In the genomic region with DNA sequence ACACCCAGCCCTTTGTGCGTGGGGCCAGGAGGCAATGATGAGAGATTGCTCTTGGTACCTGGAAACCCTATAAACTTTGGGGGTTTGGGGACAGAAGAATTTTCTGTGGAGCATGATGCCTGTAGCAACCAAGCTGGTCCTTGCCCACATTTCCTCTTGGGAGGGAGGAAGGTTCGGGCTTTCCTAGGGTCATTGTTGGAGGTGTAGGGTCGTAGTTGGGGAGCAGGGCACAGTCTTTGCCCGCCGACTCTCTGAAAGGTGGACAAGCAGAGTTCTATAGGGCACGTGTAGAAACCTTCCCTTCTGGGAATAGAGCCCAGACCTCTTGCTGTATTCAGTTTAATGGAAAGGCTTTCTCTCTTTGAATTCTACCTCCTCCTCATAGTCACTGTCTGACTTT, we compare ENCODE assay signal across 8 cellular contexts. TPM values are rescaled to one million over a fixed set of nuclear protein-coding genes. Genes with fewer than 3 reads are reported as not detected.
A peak's percentile ranks its signal among the peaks of the same experiment; 100 is the strongest.
DNase-seq lines count a peak whose midpoint lies in the region; TF ChIP-seq lines count a peak whose summit lies in the region.

No MANE protein-coding gene starts in this region.

- no peak for TF ChIP-seq CTCF in DOHH2 (IDR thresholded peaks at IDR 0.05; ENCODE audit: low read depth, low read length, poor library complexity, severe bottlenecking)
- TF ChIP-seq CTCF in fibroblast of pulmonary artery (IDR thresholded peaks at IDR 0.05; ENCODE audit: low read length, missing control alignments), result no peak
- TF ChIP-seq CTCF in progenitor cell of endocrine pancreas (IDR thresholded peaks at IDR 0.05; ENCODE audit: unreplicated experiment), result no peak

- H3K4me1 ChIP-seq in DOHH2 (ENCODE audit: control insufficient read depth, low read length) (peaks cover 18% of the 10 kb centered on the region), SJSA1 (replicated peaks) (peaks cover 17% of the 10 kb centered on the region)

- peaks cover 31% of the 10 kb centered on the region for H3K27me3 Mint-ChIP-seq in progenitor cell of endocrine pancreas

- H3K4me3 ChIP-seq in DOHH2 (ENCODE audit: low read length), result peak overlapping the region; percentile 95
- peak overlapping the region; percentile 69 for H3K4me3 ChIP-seq in SJSA1
- peak overlapping the region; percentile 76 for H3K4me3 ChIP-seq in fibroblast of pulmonary artery (replicated peaks; ENCODE audit: low read depth, low read length)

- H3K36me3 ChIP-seq in DOHH2 (ENCODE audit: control insufficient read depth, low read length) (no peaks in the 10 kb centered on the region; the same call in 1 of the 2 replicates), SJSA1 (peaks cover 3% of the 10 kb centered on the region; the same call in 1 of the 2 replicates)

- peaks cover 45% of the 10 kb centered on the region for H3K79me2 ChIP-seq in DOHH2 (ENCODE audit: control insufficient read depth, low read length)

- peak overlapping the region; percentile 98 for H3K4me2 ChIP-seq in DOHH2 (ENCODE audit: low read length)

- peaks cover 23% of the 10 kb centered on the region for H3K4me1 Mint-ChIP-seq in progenitor cell of endocrine pancreas (ENCODE audit: low read depth)

- H3K27ac Mint-ChIP-seq in progenitor cell of endocrine pancreas, result peak overlapping the region; percentile 96

- H4K20me1 ChIP-seq in DOHH2 (ENCODE audit: control insufficient read depth, insufficient read depth, low read depth, low read length), result no peaks in the 10 kb centered on the region

- peak in 1 of 2 experiments; percentile 40 for DNase-seq in SJSA1 (ENCODE audit: low read depth in 1 of 2, low spot score in 2 of 2)
- DNase-seq in fibroblast of pulmonary artery (ENCODE audit: low read depth), result no peak
- DNase-seq in progenitor cell of endocrine pancreas (ENCODE audit: low spot score, unreplicated experiment), result no peak
- DNase-seq in dedifferentiated amniotic fluid mesenchymal stem cell (ENCODE audit: extremely low spot score), result no peak
- DNase-seq in OCI-M1 (lab: John Stamatoyannopoulos, UW), result no peak
- DNase-seq in NCI-H187 (lab: John Stamatoyannopoulos, UW), result no peak
- DNase-seq in GDM1 (lab: John Stamatoyannopoulos, UW), result no peak

- H3F3A ChIP-seq in DOHH2 (ENCODE audit: control insufficient read depth, insufficient read depth), result no peaks in the 10 kb centered on the region

- H3K27me3 ChIP-seq in DOHH2 (ENCODE audit: control insufficient read depth, low read length) (peaks cover 23% of the 10 kb centered on the region), SJSA1 (replicated peaks) (no peaks in the 10 kb centered on the region; the same call in none of the 2 replicates)

- H3K9me3 Mint-ChIP-seq in progenitor cell of endocrine pancreas (ENCODE audit: low read depth), result no peaks in the 10 kb centered on the region

- H3K9me3 ChIP-seq in DOHH2 (ENCODE audit: control insufficient read depth, insufficient read depth, low read length) (no peaks in the 10 kb centered on the region), SJSA1 (replicated peaks) (no peaks in the 10 kb centered on the region; the same call in 1 of the 2 replicates)

- peak overlapping the region; percentile 87 for H3K4me3 Mint-ChIP-seq in progenitor cell of endocrine pancreas (ENCODE audit: low read depth)

- no peaks in the 10 kb centered on the region for H3K9me2 ChIP-seq in DOHH2 (replicated peaks; ENCODE audit: control insufficient read depth, low read length)

- no peaks in the 10 kb centered on the region for H3K36me3 Mint-ChIP-seq in progenitor cell of endocrine pancreas (ENCODE audit: insufficient read depth)

- H3K27ac ChIP-seq in DOHH2 (ENCODE audit: low read depth, low read length), result no peak overlapping the region
- no peak overlapping the region for H3K27ac ChIP-seq in SJSA1

RNA-seq across cellular contexts. Expression of gene PRDM11, which starts 1.4 kb away (rescaled TPM):
- 3.4 and 6.7 TPM in 2 replicates for total RNA-seq in SJSA1 (2014; rRNA removed; shearing (Covaris generic))
- 23.7 and 27.1 TPM in 2 replicates for total RNA-seq in progenitor cell of endocrine pancreas
